ENCODE assay signal across 8 cellular contexts in the genomic region with DNA sequence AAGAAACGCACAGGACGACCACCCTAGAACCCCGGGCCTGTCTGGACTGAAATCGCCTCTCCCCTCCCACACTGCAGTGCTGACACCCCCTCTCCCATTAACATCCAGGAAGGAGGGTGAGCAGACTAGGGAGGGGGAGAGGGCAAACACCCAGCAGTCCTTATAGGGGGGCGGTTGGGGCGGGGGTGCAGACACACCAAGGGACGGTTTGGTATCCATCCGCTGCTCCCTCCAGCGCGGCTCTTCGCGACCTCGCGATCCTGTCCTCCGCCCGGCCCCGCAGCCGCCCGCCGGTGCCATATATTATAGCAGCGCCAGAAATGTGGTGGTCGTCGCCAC. TPM values are rescaled to one million over a fixed set of nuclear protein-coding genes. Genes with fewer than 3 reads are reported as not detected.
A peak's percentile ranks its signal among the peaks of the same experiment; 100 is the strongest.
DNase-seq lines count a peak whose midpoint lies in the region; TF ChIP-seq lines count a peak whose summit lies in the region.

No MANE protein-coding gene starts in this region.

- H3K4me3 Mint-ChIP-seq in activated naive CD4-positive, alpha-beta T cell treated with anti-CD3 and anti-CD28 coated beads, Interleukin-2, amount 10 ng/mL, durations not matched to agents 7 days and 5 days = peak overlapping the region; percentile 84
- H3K4me3 Mint-ChIP-seq in mesothelial cell of epicardium = peak overlapping the region; percentile 84

- H3K9me3 Mint-ChIP-seq in activated naive CD4-positive, alpha-beta T cell treated with anti-CD3 and anti-CD28 coated beads, Interleukin-2, amount 10 ng/mL, durations not matched to agents 7 days and 5 days = no peaks in the 10 kb centered on the region
- H3K9me3 Mint-ChIP-seq in mesothelial cell of epicardium = peaks cover 26% of the 10 kb centered on the region

- no peak for TF ChIP-seq CTCF in colonic mucosa (IDR thresholded peaks at IDR 0.05)
- no peak for TF ChIP-seq CTCF in mesothelial cell of epicardium (IDR thresholded peaks at IDR 0.05; ENCODE audit: unreplicated experiment)
- TF ChIP-seq CTCF in uterus (IDR thresholded peaks at IDR 0.05) = no peak

- no peaks in the 10 kb centered on the region for H3K9me3 ChIP-seq in colonic mucosa
- no peaks in the 10 kb centered on the region for H3K9me3 ChIP-seq in uterus

- no peak for DNase-seq in activated naive CD4-positive, alpha-beta T cell treated with anti-CD3 and anti-CD28 coated beads, Interleukin-2, amount 10 ng/mL, durations not matched to agents 7 days and 5 days
- DNase-seq in activated naive CD4-positive, alpha-beta T cell (lab: John Stamatoyannopoulos, UW) = no peak
- DNase-seq in colonic mucosa (no peak), mesothelial cell of epicardium (ENCODE audit: low spot score in 2 of 2, unreplicated experiment in 2 of 2) (no peak), uterus (no peak), iPS-NIHi7 (ENCODE audit: extremely low spot score) (no peak), SIG-M5 treated with dmso at 0.1 percent for 504 hours (lab: John Stamatoyannopoulos, UW; ENCODE audit: unreplicated experiment) (no peak), D341Med (ENCODE audit: low spot score) (no peak)

- H3K4me1 Mint-ChIP-seq in activated naive CD4-positive, alpha-beta T cell treated with anti-CD3 and anti-CD28 coated beads, Interleukin-2, amount 10 ng/mL, durations not matched to agents 7 days and 5 days = peaks cover 19% of the 10 kb centered on the region
- H3K4me1 Mint-ChIP-seq in mesothelial cell of epicardium = peaks cover 8% of the 10 kb centered on the region

- H3K27ac ChIP-seq in colonic mucosa (no peak overlapping the region), uterus (peak overlapping the region; percentile 79 to 89)

- peaks cover 11% of the 10 kb centered on the region for H3K27me3 Mint-ChIP-seq in activated naive CD4-positive, alpha-beta T cell treated with anti-CD3 and anti-CD28 coated beads, Interleukin-2, amount 10 ng/mL, durations not matched to agents 7 days and 5 days
- H3K27me3 Mint-ChIP-seq in mesothelial cell of epicardium (ENCODE audit: low read depth) = no peaks in the 10 kb centered on the region

- H3K36me3 ChIP-seq in colonic mucosa = no peaks in the 10 kb centered on the region
- no peaks in the 10 kb centered on the region for H3K36me3 ChIP-seq in uterus

- H3K4me3 ChIP-seq in colonic mucosa = peak overlapping the region; percentile 39
- H3K4me3 ChIP-seq in uterus = peak overlapping the region; percentile 52 to 61

- intact Hi-C loops in colonic mucosa (cut with DNase I) (no loop called here), uterus (cut with DNase I; ENCODE audit: low total_unique reads) (no loop called here)

- peak overlapping the region in 1 of 2 donors; percentile 65 for H3K9ac ChIP-seq in colonic mucosa (ENCODE audit: low read depth in 2 of 2, low read length in 2 of 2)

- no peak overlapping the region for H3K27ac Mint-ChIP-seq in activated naive CD4-positive, alpha-beta T cell treated with anti-CD3 and anti-CD28 coated beads, Interleukin-2, amount 10 ng/mL, durations not matched to agents 7 days and 5 days
- no peak overlapping the region for H3K27ac Mint-ChIP-seq in mesothelial cell of epicardium

- TF ChIP-seq POLR2A in uterus (IDR thresholded peaks at IDR 0.05) = no peak

- H3K4me1 ChIP-seq in colonic mucosa (no peaks in the 10 kb centered on the region), uterus (peaks cover 0 to 3% of the 10 kb centered on the region in 2 donors)

- no peaks in the 10 kb centered on the region for H3K27me3 ChIP-seq in colonic mucosa
- H3K27me3 ChIP-seq in uterus = no peaks in the 10 kb centered on the region

- CTCF ChIA-PET in activated naive CD4-positive, alpha-beta T cell treated with anti-CD3 and anti-CD28 coated beads, Interleukin-2, amount 10 ng/mL, durations not matched to agents 7 days and 5 days (lab: Charles Lee) = no interaction called here

- no peaks in the 10 kb centered on the region for H3K36me3 Mint-ChIP-seq in activated naive CD4-positive, alpha-beta T cell treated with anti-CD3 and anti-CD28 coated beads, Interleukin-2, amount 10 ng/mL, durations not matched to agents 7 days and 5 days
- peaks cover 12% of the 10 kb centered on the region for H3K36me3 Mint-ChIP-seq in mesothelial cell of epicardium

RNA-seq across cellular contexts. Expression of a gene that starts 0.4 kb away (rescaled TPM):
- total RNA-seq in colonic mucosa (1 to 10 TPM; 2.5 to 3.7 TPM), mesothelial cell of epicardium (8.8 to 10.0 TPM (median 9.6 TPM) in 3 replicates), uterus (10 to 100 TPM; 18.7 to 49.9 (median 22.6) TPM)

RNA-seq across cellular contexts. Expression of a gene that starts 51.6 kb away (rescaled TPM):
- total RNA-seq in colonic mucosa = 10 to 100 TPM; 10.5 to 15.3 TPM
- total RNA-seq in mesothelial cell of epicardium = 16.7 to 23.1 TPM (median 19.9 TPM) in 3 replicates
- total RNA-seq in uterus = 10 to 100 TPM in 2 of 4 donors, 1 to 10 TPM in 2; 8.8 to 27.7 (median 12.5) TPM
